ENCODE assay signal across 12 cellular contexts in genomic region chr6:53623497-53623896, GRCh38. TPM values are rescaled to one million over a fixed set of nuclear protein-coding genes. Genes with fewer than 3 reads are reported as not detected.
DNase-seq lines count a peak whose midpoint lies in the region; ATAC-seq, FAIRE-seq and TF ChIP-seq lines count a peak whose summit lies in the region.
"Had no signal": no experiment of that assay in that cellular context is flagged by ENCODE, and none has a peak within 500 bp of the region (broad histone marks: within the 10 kb centered on the region; RNA-seq: fewer than 3 reads in every experiment).

No MANE protein-coding gene starts in this region.

- BruUV-seq in GM12878 (replicated peaks; lab: Mats Ljungman, UMichigan): no TSS peak

- peak; percentile 59 for FAIRE-seq in GM12878 (lab: Jason Lieb, UNC)
- FAIRE-seq: GM12891 had no signal

- no peak for ATAC-seq in GM12878
- ATAC-seq in naive thymus-derived CD4-positive, alpha-beta T cell: peak; percentile 78
- no peak for ATAC-seq in HG02884 (IDR thresholded peaks at IDR 0.05; ENCODE audit: unreplicated experiment)
- no peak for ATAC-seq in GM19463 (IDR thresholded peaks at IDR 0.05; ENCODE audit: unreplicated experiment)
- ATAC-seq: effector memory CD8-positive, alpha-beta T cell; naive thymus-derived CD8-positive, alpha-beta T cell had no signal

- intact Hi-C loops in GM12878 (cut with micrococcal nuclease; ENCODE audit: unreplicated experiment) (no loop called here), sigmoid colon (cut with DNase I) (no loop called here)
- intact Hi-C loops in naive thymus-derived CD4-positive, alpha-beta T cell (cut with micrococcal nuclease): no loop called here

- H3K4me3 ChIP-seq in GM12878 (no peak overlapping the region), sigmoid colon (no peak overlapping the region)
- no peak overlapping the region for H3K4me3 ChIP-seq in naive thymus-derived CD4-positive, alpha-beta T cell (ENCODE audit: low read length)

- no peaks in the 10 kb centered on the region for H3K9me3 Mint-ChIP-seq in naive thymus-derived CD4-positive, alpha-beta T cell
- H3K9me3 Mint-ChIP-seq: effector memory CD8-positive, alpha-beta T cell; naive thymus-derived CD8-positive, alpha-beta T cell had no signal

- TF ChIP-seq RAD21 in GM12878 (IDR thresholded peaks at IDR 0.05; ENCODE audit: insufficient read depth, low read depth, low read length): no peak

- SMC1A ChIA-PET in GM12878 (lab: Charles Lee; ENCODE audit: uncharacterized antibody, unreplicated experiment): interaction anchor here (1.4 kb wide), 1 partner anchor 55 kb away, joined by 4 read pairs; no protein-coding TSS in a partner anchor

- H3K36me3 Mint-ChIP-seq in naive thymus-derived CD4-positive, alpha-beta T cell: peaks cover 0 to 2% (median 0%) of the 10 kb centered on the region in 5 donors
- H3K36me3 Mint-ChIP-seq: naive thymus-derived CD8-positive, alpha-beta T cell had no signal

- no peak overlapping the region for H3K4me3 Mint-ChIP-seq in naive thymus-derived CD4-positive, alpha-beta T cell
- H3K4me3 Mint-ChIP-seq: effector memory CD8-positive, alpha-beta T cell; naive thymus-derived CD8-positive, alpha-beta T cell had no signal

- H3K27ac Mint-ChIP-seq in naive thymus-derived CD4-positive, alpha-beta T cell: no peak overlapping the region
- H3K27ac Mint-ChIP-seq: effector memory CD8-positive, alpha-beta T cell; naive thymus-derived CD8-positive, alpha-beta T cell had no signal

- no peaks in the 10 kb centered on the region for H3K4me1 Mint-ChIP-seq in naive thymus-derived CD4-positive, alpha-beta T cell
- H3K4me1 Mint-ChIP-seq: naive thymus-derived CD8-positive, alpha-beta T cell had no signal

- H3K9ac ChIP-seq in GM12878 (ENCODE audit: control insufficient read depth, insufficient read depth, low read length): no peak overlapping the region

- no peak overlapping the region for H2AFZ ChIP-seq in GM12878 (ENCODE audit: control insufficient read depth, low read depth, low read length)

- peaks cover 2% of the 10 kb centered on the region in 2 experiments; a peak in 2 of 4 replicates for H3K27me3 ChIP-seq in GM12878 (replicated peaks in 1 of 2; ENCODE audit: control insufficient read depth in 2 of 2, insufficient read depth in 2 of 2, low read length in 1 of 2)
- no peaks in the 10 kb centered on the region for H3K27me3 ChIP-seq in naive thymus-derived CD4-positive, alpha-beta T cell (ENCODE audit: control insufficient read depth in 2 of 2, insufficient read depth in 2 of 2, low read length in 2 of 2)
- no peaks in the 10 kb centered on the region for H3K27me3 ChIP-seq in sigmoid colon

- H3K4me1 ChIP-seq in GM12878 (ENCODE audit: control insufficient read depth, insufficient read depth, low read length) (no peaks in the 10 kb centered on the region), sigmoid colon (peaks cover 0 to 12% (median 9%) of the 10 kb centered on the region in 4 donors)
- no peaks in the 10 kb centered on the region for H3K4me1 ChIP-seq in naive thymus-derived CD4-positive, alpha-beta T cell (ENCODE audit: control insufficient read depth in 2 of 2, insufficient read depth in 2 of 2, low read length in 2 of 2)

- in situ Hi-C loops in GM12878 (cut with MboI): no loop called here

- TF ChIP-seq POLR2A in GM12878 (IDR thresholded peaks at IDR 0.05; ENCODE audit: low read depth, low read length): no peak
- no peak for TF ChIP-seq POLR2A in sigmoid colon (IDR thresholded peaks at IDR 0.05)

- H3K27ac ChIP-seq in GM12878 (ENCODE audit: control insufficient read depth, insufficient read depth) (no peak overlapping the region), sigmoid colon (no peak overlapping the region)
- no peak overlapping the region for H3K27ac ChIP-seq in naive thymus-derived CD4-positive, alpha-beta T cell (ENCODE audit: low read depth, low read length)

- RAD21 ChIA-PET in GM12878 (lab: Charles Lee; ENCODE audit: unreplicated experiment): no interaction called here

- POLR2A ChIA-PET in GM12878 (lab: Charles Lee): no interaction called here
- POLR2A ChIA-PET in naive thymus-derived CD4-positive, alpha-beta T cell (lab: Charles Lee): no interaction called here

- H3K9me3 ChIP-seq in GM12878 (replicated peaks; ENCODE audit: control insufficient read depth, insufficient read depth, low read length) (no peaks in the 10 kb centered on the region), sigmoid colon (no peaks in the 10 kb centered on the region)
- H3K9me3 ChIP-seq in naive thymus-derived CD4-positive, alpha-beta T cell (ENCODE audit: control insufficient read depth in 2 of 3, low read length in 3 of 3): no peaks in the 10 kb centered on the region

- 27% methylated on average over 5 of the region's 5 CpGs for WGBS in GM12878 (ENCODE audit: insufficient coverage, insufficient replicate concordance, low lambda C conversion rate, missing lambda C conversion rate)
- 62 to 82% methylated on average over 5 of the region's 5 CpGs for WGBS in sigmoid colon, 2 donors

- peaks cover 3 to 29% (median 7%) of the 10 kb centered on the region in 5 donors for H3K27me3 Mint-ChIP-seq in naive thymus-derived CD4-positive, alpha-beta T cell

- TF ChIP-seq EP300 in GM12878 (IDR thresholded peaks at IDR 0.05; ENCODE audit: borderline replicate concordance in 1 of 2, control insufficient read depth in 1 of 2, low read depth in 2 of 2, low read length in 2 of 2) (no peak), sigmoid colon (IDR thresholded peaks at IDR 0.05) (no peak)

- peak; percentile 5 for DNase-seq in ELR (ENCODE audit: low read depth)
- DNase-seq in MV-4-11 (lab: John Stamatoyannopoulos, UW): peak; percentile 99
- no peak for DNase-seq in GM12878 (ENCODE audit: low read depth, low spot score)
- no peak for DNase-seq in naive thymus-derived CD4-positive, alpha-beta T cell
- no peak for DNase-seq in sigmoid colon
- no peak for DNase-seq in amygdala (lab: John Stamatoyannopoulos, UW)
- DNase-seq: effector memory CD8-positive, alpha-beta T cell; naive thymus-derived CD8-positive, alpha-beta T cell; stimulated activated CD4-positive, alpha-beta T cell treated with anti-CD3 and anti-CD28 coated beads, Interleukin-12 subunit alpha, Interleukin-12 subunit beta, amount 100 ng/mL, for 4 hours had no signal

- TF ChIP-seq CTCF in GM12878 (IDR thresholded peaks at IDR 0.05 in 2 of 3, conservative IDR thresholded peaks at IDR 0.05 in 1 of 3; ENCODE audit: control insufficient read depth in 2 of 3, extremely low read depth in 1 of 3, insufficient read depth in 1 of 3, low read depth in 3 of 3, low read length in 3 of 3) (no peak), sigmoid colon (IDR thresholded peaks at IDR 0.05) (no peak)

- H4K20me1 ChIP-seq in GM12878 (ENCODE audit: control insufficient read depth, insufficient read depth): no peaks in the 10 kb centered on the region

- CTCF ChIA-PET in GM12878 (lab: Yijun Ruan, JAX): no interaction called here
- CTCF ChIA-PET in naive thymus-derived CD4-positive, alpha-beta T cell (lab: Charles Lee): no interaction called here

- H3K79me2 ChIP-seq in GM12878 (ENCODE audit: control insufficient read depth, insufficient read depth, low read length): no peaks in the 10 kb centered on the region

- H3K36me3 ChIP-seq in GM12878 (ENCODE audit: control insufficient read depth in 2 of 2, insufficient read depth in 2 of 2, low read length in 1 of 2): no peaks in the 10 kb centered on the region
- H3K36me3 ChIP-seq in naive thymus-derived CD4-positive, alpha-beta T cell (ENCODE audit: control insufficient read depth in 2 of 3, insufficient read depth in 3 of 3, low read length in 3 of 3): no peaks in the 10 kb centered on the region
- H3K36me3 ChIP-seq in sigmoid colon: no peaks in the 10 kb centered on the region

- no peak overlapping the region for H3K4me2 ChIP-seq in GM12878 (ENCODE audit: control insufficient read depth, insufficient read depth)

TF ChIP-seq in GM12878, 131 proteins besides CTCF, POLR2A, EP300 and RAD21 (continues in another document):
- TF ChIP-seq ZZZ3 (IDR thresholded peaks at IDR 0.05; ENCODE audit: control insufficient read depth, insufficient read length, low read depth) (no peak), SREBF1 (IDR thresholded peaks at IDR 0.05; ENCODE audit: low read length) (no peak), KAT2A (conservative IDR thresholded peaks at IDR 0.05; ENCODE audit: control insufficient read depth, low read depth, low read length) (no peak), SPI1 (IDR thresholded peaks at IDR 0.05; ENCODE audit: borderline replicate concordance, insufficient read depth, low read depth, low read length) (peak; percentile 7; the same call in 1 of the 2 replicates)
- TF ChIP-seq, protein P1, sequence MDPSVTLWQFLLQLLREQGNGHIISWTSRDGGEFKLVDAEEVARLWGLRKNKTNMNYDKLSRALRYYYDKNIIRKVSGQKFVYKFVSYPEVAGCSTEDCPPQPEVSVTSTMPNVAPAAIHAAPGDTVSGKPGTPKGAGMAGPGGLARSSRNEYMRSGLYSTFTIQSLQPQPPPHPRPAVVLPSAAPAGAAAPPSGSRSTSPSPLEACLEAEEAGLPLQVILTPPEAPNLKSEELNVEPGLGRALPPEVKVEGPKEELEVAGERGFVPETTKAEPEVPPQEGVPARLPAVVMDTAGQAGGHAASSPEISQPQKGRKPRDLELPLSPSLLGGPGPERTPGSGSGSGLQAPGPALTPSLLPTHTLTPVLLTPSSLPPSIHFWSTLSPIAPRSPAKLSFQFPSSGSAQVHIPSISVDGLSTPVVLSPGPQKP (IDR thresholded peaks at IDR 0.05; ENCODE audit: low read depth, low read length): no peak

RNA-seq across cellular contexts. Expression of gene KLHL31, which starts 42.1 kb away (rescaled TPM):
- total RNA-seq in GM12878 (2013; cell fraction: nucleolus; rRNA removed): 0.08 TPM in 1 of 2 replicates, not detected in the other
- total RNA-seq in GM12878 (2014; rRNA removed): not detected in 2 replicates
- total RNA-seq in GM12878 (2014; rRNA removed; fragmentation: Illumina TruSeq; extraction: Trizol): not detected in 2 replicates
- total RNA-seq in GM12878 (2021): not detected in 2 replicates
- not detected for polyA plus RNA-seq in GM12878 (2011; ENCODE audit: low read depth)
- 0.03 and 0.06 TPM in 2 replicates for polyA plus RNA-seq in GM12878 (2011; rRNA removed)
- polyA plus RNA-seq in GM12878 (2011; cell fraction: cytosol; rRNA removed): 0.01 TPM in 1 of 2 replicates, not detected in the other
- polyA plus RNA-seq in GM12878 (2011; cell fraction: nucleus; rRNA removed): 0.15 and 0.16 TPM in 2 replicates
- polyA plus RNA-seq in GM12878 (2012): 0.01 TPM in 1 of 2 replicates, not detected in the other
- 0.01 TPM in 1 of 2 replicates, not detected in the other for polyA plus RNA-seq in GM12878 (2014; fragmentation: Illumina TruSeq; extraction: Trizol)
- polyA plus RNA-seq in GM12878 (2014; fragmentation: Nextera tagmentation; extraction: Ambion mirVana): under 1 TPM in 1 of 2 experiments, not detected in 1; 0.02 TPM
- not detected in 2 replicates for polyA plus RNA-seq in GM12878 (2014; rRNA removed)
- not detected for polyA plus RNA-seq in GM12878 (2016; fragmentation: Nextera tagmentation; extraction: Ambion mirVana)
- polyA minus RNA-seq in GM12878 (2011; rRNA and poly(A)+ RNA removed): 0.10 TPM in 1 of 2 replicates, not detected in the other
- polyA minus RNA-seq in GM12878 (2011; cell fraction: cytosol; rRNA and poly(A)+ RNA removed): not detected in 2 replicates
- polyA minus RNA-seq in GM12878 (2011; cell fraction: nucleus; rRNA and poly(A)+ RNA removed): 0.29 TPM in 1 of 2 replicates, not detected in the other
- total RNA-seq in naive thymus-derived CD4-positive, alpha-beta T cell: under 1 TPM in 4 of 5 experiments, not detected in 1; 0.12 to 0.49 (median 0.15) TPM
- polyA plus RNA-seq in naive thymus-derived CD4-positive, alpha-beta T cell: not detected
- total RNA-seq in sigmoid colon: 1 to 10 TPM in 1 of 4 donors, not detected in 3; 1.1 TPM
- polyA plus RNA-seq in sigmoid colon: under 1 TPM in 2 of 3 donors, not detected in 1; 0.39 to 0.46 TPM
- polyA plus RNA-seq: naive thymus-derived CD8-positive, alpha-beta T cell had no signal

Comparison
In these comparisons a context has a peak if more than half of its experiments do, and no peak if none do; other contexts are left out.
1. DNase-seq: peak in ELR (single experiment) and MV-4-11 (single experiment); none in GM12878 (single experiment), naive thymus-derived CD4-positive, alpha-beta T cell (0 of 9), sigmoid colon (single experiment) and amygdala (0 of 56).